8 cellular contexts compared by ENCODE assay signal in genomic region chr16:67561824-67562525, GRCh38. TPM values are rescaled to one million over a fixed set of nuclear protein-coding genes. Genes with fewer than 3 reads are reported as not detected.
DNase-seq lines count a peak whose midpoint lies in the region; ATAC-seq lines count a peak whose summit lies in the region.

No MANE protein-coding gene starts in this region.

- H3K27ac ChIP-seq in GM23248 (peak overlapping the region; percentile 98), KOPT-K1 (ENCODE audit: low read depth, low read length, poor library complexity, severe bottlenecking) (peak overlapping the region; percentile 97)

- in situ Hi-C loops in GM23248 (cut with MboI): no loop called here

- no peaks in the 10 kb centered on the region for H4K20me1 ChIP-seq in GM23248 (ENCODE audit: insufficient read depth)

- ATAC-seq in activated T-helper 17 cell treated with anti-CD3 and anti-CD28 coated beads, Interleukin-2, amount 50 U/mL, for 72 hours (replicated peaks): peak; percentile 89
- ATAC-seq in natural killer cell treated with Interleukin-12 subunit alpha and Interleukin-12 subunit beta and Interleukin-15 and Interleukin-18, amount 100 ng/mL, for 72 hours: peak; percentile 93

- no peaks in the 10 kb centered on the region for H3K9me3 Mint-ChIP-seq in activated T-helper 17 cell treated with anti-CD3 and anti-CD28 coated beads, Interleukin-2, amount 50 U/mL, for 72 hours
- H3K9me3 Mint-ChIP-seq in natural killer cell treated with Interleukin-12 subunit alpha and Interleukin-12 subunit beta and Interleukin-15 and Interleukin-18, amount 100 ng/mL, for 72 hours: no peaks in the 10 kb centered on the region

- no peaks in the 10 kb centered on the region for H3K9me2 ChIP-seq in GM23248 (ENCODE audit: insufficient read depth)

- H3K4me1 Mint-ChIP-seq in activated T-helper 17 cell treated with anti-CD3 and anti-CD28 coated beads, Interleukin-2, amount 50 U/mL, for 72 hours: peaks cover 22% of the 10 kb centered on the region
- H3K4me1 Mint-ChIP-seq in natural killer cell treated with Interleukin-12 subunit alpha and Interleukin-12 subunit beta and Interleukin-15 and Interleukin-18, amount 100 ng/mL, for 72 hours (ENCODE audit: low read depth in 2 of 2): peaks cover 25 to 30% of the 10 kb centered on the region in 2 donors

- H3K9ac ChIP-seq in GM23248: peak overlapping the region; percentile 99

- H3K9me3 ChIP-seq in GM23248 (ENCODE audit: low read depth) (no peaks in the 10 kb centered on the region), KOPT-K1 (ENCODE audit: insufficient read depth, low read length, poor library complexity, severe bottlenecking) (no peaks in the 10 kb centered on the region)

- peaks cover 16% of the 10 kb centered on the region for H3K4me1 ChIP-seq in GM23248 (ENCODE audit: insufficient read depth)

- peak overlapping the region; percentile 90 for H3K4me2 ChIP-seq in GM23248 (ENCODE audit: unreplicated experiment)

- no peaks in the 10 kb centered on the region for H3K36me3 ChIP-seq in GM23248 (ENCODE audit: low read depth)
- peaks cover 14% of the 10 kb centered on the region; the same call in 1 of the 2 replicates for H3K36me3 ChIP-seq in KOPT-K1 (ENCODE audit: insufficient read depth, low read length)

- no peaks in the 10 kb centered on the region for H3K27me3 ChIP-seq in GM23248 (replicated peaks; ENCODE audit: insufficient read depth)

- DNase-seq in EH (ENCODE audit: low read depth) (peak; percentile 99), GM23248 (peak; percentile 99), RPMI7951 (ENCODE audit: low read depth) (peak; percentile 98), fibroblast of peridontal ligament (ENCODE audit: extremely low read depth) (peak; percentile 92)
- peak; percentile 99 for DNase-seq in natural killer cell treated with Interleukin-12 subunit alpha and Interleukin-12 subunit beta and Interleukin-15 and Interleukin-18, amount 100 ng/mL, for 72 hours (ENCODE audit: low spot score)
- peak; percentile 95 to 99 (median 98) for DNase-seq in stimulated activated naive CD4-positive, alpha-beta T cell (lab: John Stamatoyannopoulos, UW)

- 1 to 3% methylated on average over 38 to 72 of the region's 76 CpGs for WGBS in GM23248 (ENCODE audit: low coverage in 1 of 2, low lambda C conversion rate in 2 of 2, missing lambda C conversion rate in 2 of 2), 2 experiments

- peak overlapping the region; percentile 96 for H2AFZ ChIP-seq in GM23248

- peak overlapping the region; percentile 88 for H3K27ac Mint-ChIP-seq in activated T-helper 17 cell treated with anti-CD3 and anti-CD28 coated beads, Interleukin-2, amount 50 U/mL, for 72 hours
- H3K27ac Mint-ChIP-seq in natural killer cell treated with Interleukin-12 subunit alpha and Interleukin-12 subunit beta and Interleukin-15 and Interleukin-18, amount 100 ng/mL, for 72 hours: peak overlapping the region; percentile 86 to 93

- peaks cover 54% of the 10 kb centered on the region for H3K79me2 ChIP-seq in GM23248 (ENCODE audit: insufficient read depth)

- peaks cover 24% of the 10 kb centered on the region for H3F3A ChIP-seq in GM23248 (ENCODE audit: insufficient read depth)

- H3K36me3 Mint-ChIP-seq in activated T-helper 17 cell treated with anti-CD3 and anti-CD28 coated beads, Interleukin-2, amount 50 U/mL, for 72 hours (ENCODE audit: low read depth): no peaks in the 10 kb centered on the region
- H3K36me3 Mint-ChIP-seq in natural killer cell treated with Interleukin-12 subunit alpha and Interleukin-12 subunit beta and Interleukin-15 and Interleukin-18, amount 100 ng/mL, for 72 hours: no peaks in the 10 kb centered on the region

- peak overlapping the region; percentile 90 for H3K4me3 Mint-ChIP-seq in activated T-helper 17 cell treated with anti-CD3 and anti-CD28 coated beads, Interleukin-2, amount 50 U/mL, for 72 hours
- H3K4me3 Mint-ChIP-seq in natural killer cell treated with Interleukin-12 subunit alpha and Interleukin-12 subunit beta and Interleukin-15 and Interleukin-18, amount 100 ng/mL, for 72 hours: peak overlapping the region; percentile 92

- no peaks in the 10 kb centered on the region for H3K27me3 Mint-ChIP-seq in activated T-helper 17 cell treated with anti-CD3 and anti-CD28 coated beads, Interleukin-2, amount 50 U/mL, for 72 hours
- no peaks in the 10 kb centered on the region for H3K27me3 Mint-ChIP-seq in natural killer cell treated with Interleukin-12 subunit alpha and Interleukin-12 subunit beta and Interleukin-15 and Interleukin-18, amount 100 ng/mL, for 72 hours

- H3K4me3 ChIP-seq in GM23248: peak overlapping the region; percentile 94

RNA-seq across cellular contexts. Expression of gene CTCF, which starts 0.4 kb away (rescaled TPM):
- total RNA-seq in GM23248 (2014; rRNA removed; shearing (Covaris generic)): 21.9 and 30.7 TPM in 2 replicates
- 19.6 and 19.9 TPM in 2 replicates for polyA plus RNA-seq in GM23248 (2016; fragmentation: Nextera tagmentation; extraction: Ambion mirVana)
- total RNA-seq in RPMI7951 (2014; rRNA removed; shearing (Covaris generic)): 27.9 and 29.6 TPM in 2 replicates
- 10 to 100 TPM; 41.2 to 49.4 TPM for total RNA-seq in activated T-helper 17 cell treated with anti-CD3 and anti-CD28 coated beads, Interleukin-2, amount 50 U/mL, for 72 hours
- total RNA-seq in natural killer cell treated with Interleukin-12 subunit alpha and Interleukin-12 subunit beta and Interleukin-15 and Interleukin-18, amount 100 ng/mL, for 72 hours: 10 to 100 TPM; 54.3 to 72.4 TPM

RNA-seq across cellular contexts. Expression of gene RIPOR1, which starts 33.3 kb away (rescaled TPM):
- total RNA-seq in GM23248 (2014; rRNA removed; shearing (Covaris generic)): 27.8 and 81.3 TPM in 2 replicates
- 91.6 and 95.0 TPM in 2 replicates for polyA plus RNA-seq in GM23248 (2016; fragmentation: Nextera tagmentation; extraction: Ambion mirVana)
- 9.0 and 11.5 TPM in 2 replicates for total RNA-seq in RPMI7951 (2014; rRNA removed; shearing (Covaris generic))
- 10 to 100 TPM; 30.4 to 57.0 TPM for total RNA-seq in activated T-helper 17 cell treated with anti-CD3 and anti-CD28 coated beads, Interleukin-2, amount 50 U/mL, for 72 hours
- total RNA-seq in natural killer cell treated with Interleukin-12 subunit alpha and Interleukin-12 subunit beta and Interleukin-15 and Interleukin-18, amount 100 ng/mL, for 72 hours: 10 to 100 TPM; 47.7 to 48.2 TPM

Comparison
In these comparisons a context has a peak if more than half of its experiments do, and no peak if none do; other contexts are left out.
1. Peak in every context shown above with its lines: DNase-seq, ATAC-seq, H3K4me3 ChIP-seq and H3K27ac ChIP-seq.